Comparison of ENCODE assay signal across 16 cellular contexts in the genomic region with DNA sequence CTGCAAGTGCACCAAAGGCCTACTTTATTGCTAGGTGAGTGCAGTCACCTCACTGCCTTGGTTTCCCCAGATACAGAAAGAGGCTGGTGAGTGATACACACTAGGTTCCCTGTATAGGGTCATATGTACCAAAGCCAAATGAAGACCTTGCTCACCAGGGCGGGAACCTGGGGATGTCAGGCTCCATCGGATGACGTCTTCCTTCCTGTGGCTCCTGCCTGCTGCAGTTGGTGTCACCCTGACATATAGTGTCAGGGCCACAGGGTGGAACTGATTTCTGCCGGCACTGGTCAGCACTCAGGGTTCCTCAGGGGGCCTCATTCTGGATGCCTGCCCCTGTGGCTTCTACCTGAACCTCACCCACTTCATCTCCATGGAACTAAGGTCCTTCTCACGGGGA.
"Had no signal": no experiment of that assay in that cellular context is flagged by ENCODE, and none has a peak within 500 bp of the region (broad histone marks: within the 10 kb centered on the region; RNA-seq: fewer than 3 reads in every experiment).

No MANE protein-coding gene starts in this region.

- H3K4me1 Mint-ChIP-seq: stimulated activated naive CD8-positive, alpha-beta T cell treated with anti-CD3 and anti-CD28 coated beads, Interleukin-15, amount 100 ng/mL, for 72 hours had no signal

- H3K27ac ChIP-seq: brain microvascular endothelial cell had no signal

- DNase-seq: activated CD4-positive, alpha-beta T cell treated with anti-CD3 and anti-CD28 coated beads, Interleukin-2, amount 10 ng/mL, durations not matched to agents 7 days and 5 days; activated CD4-positive, CD25-positive, alpha-beta regulatory T cell; activated effector memory CD4-positive, alpha-beta T cell treated with anti-CD3 and anti-CD28 coated beads, Interleukin-2, amount 50 U/mL, for 16 hours; amniotic stem cell; brain microvascular endothelial cell; left colon; mammary epithelial cell; mucosa of descending colon; SK-N-SH; stimulated activated CD4-positive, alpha-beta T cell treated with anti-CD3 and anti-CD28 coated beads, Interleukin-15, amount 100 ng/mL, for 24 hours; stimulated activated CD4-positive, alpha-beta T cell treated with anti-CD3 and anti-CD28 coated beads, Interleukin-4, amount 100 ng/mL, for 24 hours; stimulated activated naive CD8-positive, alpha-beta T cell treated with anti-CD3 and anti-CD28 coated beads, Interleukin-15, amount 100 ng/mL, for 72 hours; transverse colon had no signal

- H3K27ac Mint-ChIP-seq: stimulated activated naive CD8-positive, alpha-beta T cell treated with anti-CD3 and anti-CD28 coated beads, Interleukin-15, amount 100 ng/mL, for 72 hours had no signal

- H3K4me3 Mint-ChIP-seq: activated CD4-positive, alpha-beta T cell treated with anti-CD3 and anti-CD28 coated beads, Interleukin-2, amount 10 ng/mL, durations not matched to agents 7 days and 5 days; natural killer cell treated with Interleukin-12 subunit alpha and Interleukin-12 subunit beta and Interleukin-15 and Interleukin-18, amount 100 ng/mL, for 72 hours; stimulated activated naive CD8-positive, alpha-beta T cell treated with anti-CD3 and anti-CD28 coated beads, Interleukin-15, amount 100 ng/mL, for 72 hours had no signal

- H3K27me3 ChIP-seq: brain microvascular endothelial cell, transverse colon had no signal

- H3K27me3 Mint-ChIP-seq: natural killer cell treated with Interleukin-12 subunit alpha and Interleukin-12 subunit beta and Interleukin-15 and Interleukin-18, amount 100 ng/mL, for 72 hours; stimulated activated naive CD8-positive, alpha-beta T cell treated with anti-CD3 and anti-CD28 coated beads, Interleukin-15, amount 100 ng/mL, for 72 hours had no signal

- H3K9me3 Mint-ChIP-seq: activated CD4-positive, alpha-beta T cell treated with anti-CD3 and anti-CD28 coated beads, Interleukin-2, amount 10 ng/mL, durations not matched to agents 7 days and 5 days; activated naive CD4-positive, alpha-beta T cell treated with anti-CD3 and anti-CD28 coated beads, Interleukin-2, amount 50 U/mL, for 72 hours; natural killer cell treated with Interleukin-12 subunit alpha and Interleukin-12 subunit beta and Interleukin-15 and Interleukin-18, amount 100 ng/mL, for 72 hours; stimulated activated naive CD8-positive, alpha-beta T cell treated with anti-CD3 and anti-CD28 coated beads, Interleukin-15, amount 100 ng/mL, for 72 hours had no signal

- H3K4me3 ChIP-seq: mucosa of descending colon, transverse colon had no signal

- ATAC-seq: activated naive CD4-positive, alpha-beta T cell treated with anti-CD3 and anti-CD28 coated beads, Interleukin-2, amount 50 U/mL, for 72 hours; esophagus mucosa; left colon; mucosa of descending colon; stimulated activated naive CD8-positive, alpha-beta T cell treated with anti-CD3 and anti-CD28 coated beads, Interleukin-15, amount 100 ng/mL, for 72 hours had no signal

- H3K36me3 Mint-ChIP-seq: activated naive CD4-positive, alpha-beta T cell treated with anti-CD3 and anti-CD28 coated beads, Interleukin-2, amount 50 U/mL, for 72 hours had no signal

- H3K9me3 ChIP-seq: mucosa of descending colon, SK-N-SH, transverse colon had no signal
